ENCODE assay signal across 23 cellular contexts in the genomic region with DNA sequence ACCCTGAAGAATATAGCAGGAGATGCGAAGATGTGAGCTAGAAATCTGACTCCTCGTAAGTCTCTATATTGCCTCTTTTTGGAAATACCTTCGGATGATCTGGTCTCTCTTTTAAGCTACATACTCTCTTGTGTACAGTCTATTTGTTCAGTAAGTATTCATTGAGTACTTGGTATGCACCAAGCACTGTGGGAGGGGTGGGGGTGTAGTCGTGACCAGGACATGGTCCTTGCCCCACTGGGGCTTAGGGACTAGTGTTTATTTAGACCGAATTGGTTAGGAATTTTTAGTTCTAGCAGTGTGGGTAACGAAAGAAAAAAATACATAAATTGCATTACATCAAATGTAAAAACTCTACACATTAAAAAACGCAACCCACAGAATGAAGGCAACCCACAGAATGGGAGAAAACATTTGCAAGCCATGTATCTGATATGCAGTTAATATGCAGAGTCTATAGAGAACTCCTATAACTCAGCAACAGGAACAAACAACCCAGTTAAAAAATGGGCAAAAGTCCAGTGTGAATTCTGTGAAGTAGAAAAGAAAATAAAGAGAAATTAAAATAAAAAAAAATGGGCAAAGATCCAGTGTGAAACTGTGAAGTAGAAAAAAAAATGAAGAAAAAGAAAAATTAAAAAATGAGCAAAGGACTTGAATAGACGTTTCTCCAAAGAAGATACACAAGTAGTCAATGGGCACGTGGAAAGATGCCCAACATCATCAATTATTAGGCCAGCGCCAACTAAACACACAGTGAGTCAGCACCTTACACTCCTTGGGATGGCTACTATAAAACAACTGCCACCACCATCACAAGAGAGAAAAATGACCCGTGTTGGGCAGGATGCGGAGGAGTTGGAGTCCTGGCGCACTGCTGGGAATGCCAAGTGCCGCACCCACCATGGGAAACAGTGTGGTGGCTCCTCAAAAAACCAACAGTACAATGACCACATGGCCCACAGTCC.
"Had no signal": no experiment of that assay in that cellular context is flagged by ENCODE, and none has a peak within 500 bp of the region (broad histone marks: within the 10 kb centered on the region; RNA-seq: fewer than 3 reads in every experiment).

No MANE protein-coding gene starts in this region.

- H3K4me1 Mint-ChIP-seq: activated naive CD4-positive, alpha-beta T cell treated with anti-CD3 and anti-CD28 coated beads, Interleukin-2, amount 10 ng/mL, durations not matched to agents 7 days and 5 days had no signal

- H3K4me3 Mint-ChIP-seq: activated naive CD4-positive, alpha-beta T cell treated with anti-CD3 and anti-CD28 coated beads, Interleukin-2, amount 10 ng/mL, durations not matched to agents 7 days and 5 days; activated naive CD8-positive, alpha-beta T cell treated with anti-CD3 and anti-CD28 coated beads, Interleukin-2, amount 50 U/mL, for 24 hours; naive B cell; T-helper 2 cell treated with Interferon-gamma antibody and Interleukin-4, amounts not matched to agents 5 μg/mL and 100 μg/mL, for 36 hours had no signal

- H3K4me3 ChIP-seq: esophagus squamous epithelium, upper lobe of right lung had no signal

- H3K27me3 ChIP-seq: esophagus squamous epithelium, upper lobe of right lung had no signal

- H3K27ac Mint-ChIP-seq: activated naive CD4-positive, alpha-beta T cell treated with anti-CD3 and anti-CD28 coated beads, Interleukin-2, amount 10 ng/mL, durations not matched to agents 7 days and 5 days; activated naive CD8-positive, alpha-beta T cell treated with anti-CD3 and anti-CD28 coated beads, Interleukin-2, amount 50 U/mL, for 24 hours; T-helper 2 cell treated with Interferon-gamma antibody and Interleukin-4, amounts not matched to agents 5 μg/mL and 100 μg/mL, for 36 hours had no signal

- H3K9me3 ChIP-seq: esophagus squamous epithelium, upper lobe of right lung had no signal

- H3K27ac ChIP-seq: esophagus squamous epithelium, upper lobe of right lung had no signal

- H3K36me3 ChIP-seq: esophagus squamous epithelium, upper lobe of right lung had no signal

- H3K27me3 Mint-ChIP-seq: activated naive CD8-positive, alpha-beta T cell treated with anti-CD3 and anti-CD28 coated beads, Interleukin-2, amount 50 U/mL, for 24 hours; naive B cell had no signal

- FAIRE-seq: keratinocyte had no signal

- ATAC-seq: activated naive CD8-positive, alpha-beta T cell treated with anti-CD3 and anti-CD28 coated beads, Interleukin-2, amount 50 U/mL, for 24 hours; left colon; SK-N-SH treated with all-trans-retinoic acid at 6 μM for 48 hours; upper lobe of right lung had no signal

- H3K9me3 Mint-ChIP-seq: activated naive CD4-positive, alpha-beta T cell treated with anti-CD3 and anti-CD28 coated beads, Interleukin-2, amount 10 ng/mL, durations not matched to agents 7 days and 5 days; activated naive CD8-positive, alpha-beta T cell treated with anti-CD3 and anti-CD28 coated beads, Interleukin-2, amount 50 U/mL, for 24 hours; naive B cell; T-helper 2 cell treated with Interferon-gamma antibody and Interleukin-4, amounts not matched to agents 5 μg/mL and 100 μg/mL, for 36 hours had no signal

- DNase-seq: activated CD4-positive, alpha-beta T cell treated with anti-CD3 and anti-CD28 coated beads for 1 hour; activated CD4-positive, alpha-beta T cell treated with anti-CD3 and anti-CD28 coated beads, Interleukin-2, amount 50 U/mL, for 1 hour; activated CD8-positive, alpha-beta memory T cell treated with anti-CD3 and anti-CD28 coated beads, Interleukin-2, amount 50 U/mL, for 4 hours; activated naive CD4-positive, alpha-beta T cell treated with anti-CD3 and anti-CD28 coated beads, Interleukin-2, amount 10 ng/mL, durations not matched to agents 7 days and 5 days; activated naive CD8-positive, alpha-beta T cell treated with anti-CD3 and anti-CD28 coated beads, Interleukin-2, amount 50 U/mL, for 24 hours; activated T-cell treated with anti-CD3 and anti-CD28 coated beads, Interleukin-2, amount 50 U/mL, for 48 hours; anterior cingulate cortex; central memory CD4-positive, alpha-beta T cell; dermis blood vessel endothelial cell; effector CD8-positive, alpha-beta T cell; esophagus squamous epithelium; left colon; mesendoderm; naive B cell; occipital lobe; posterior cingulate gyrus; stimulated activated CD4-positive, alpha-beta T cell treated with anti-CD3 and anti-CD28 coated beads, Interleukin-2, amount 100 ng/mL, for 48 hours; stimulated activated CD8-positive, alpha-beta memory T cell treated with anti-CD3 and anti-CD28 coated beads, Interleukin-4, amount 100 ng/mL, for 48 hours; stimulated activated naive CD4-positive, alpha-beta T cell; upper lobe of right lung had no signal

- H3K36me3 Mint-ChIP-seq: activated naive CD4-positive, alpha-beta T cell treated with anti-CD3 and anti-CD28 coated beads, Interleukin-2, amount 10 ng/mL, durations not matched to agents 7 days and 5 days; naive B cell had no signal
